ENCODE assay signal across 17 cellular contexts in genomic region chr20:47667531-47668312, GRCh38.
DNase-seq lines count a peak whose midpoint lies in the region; ATAC-seq and TF ChIP-seq lines count a peak whose summit lies in the region.
"Had no signal": no experiment of that assay in that cellular context is flagged by ENCODE, and none has a peak within 500 bp of the region (broad histone marks: within the 10 kb centered on the region; RNA-seq: fewer than 3 reads in every experiment).

No MANE protein-coding gene starts in this region.

- no peaks in the 10 kb centered on the region for H3K9me3 Mint-ChIP-seq in activated B cell treated with CpG ODN at 0.5 μM for 24 hours
- no peaks in the 10 kb centered on the region for H3K9me3 Mint-ChIP-seq in stimulated activated naive B cell treated with anti-CD40 and anti-IgM and Interleukin-4, amounts not matched to agents 10 μg/mL and 1 μg/mL and 100 μg/mL, for 72 hours
- H3K9me3 Mint-ChIP-seq: CD4-positive, CD25-positive, alpha-beta regulatory T cell had no signal

- intact Hi-C loops in activated B cell treated with CpG ODN at 0.5 μM for 24 hours (cut with micrococcal nuclease) = no loop called here

- peak; percentile 47 for DNase-seq in activated CD8-positive, alpha-beta memory T cell treated with anti-CD3 and anti-CD28 coated beads, Interleukin-2, amount 50 U/mL, for 48 hours
- no peak for DNase-seq in activated CD8-positive, alpha-beta memory T cell treated with anti-CD3 and anti-CD28 coated beads for 24 hours
- peak; percentile 34 for DNase-seq in H7
- DNase-seq in activated B cell treated with CpG ODN at 0.5 μM for 24 hours = no peak
- no peak for DNase-seq in stimulated activated naive B cell treated with anti-CD40 and anti-IgM and Interleukin-4, amounts not matched to agents 10 μg/mL and 1 μg/mL and 100 μg/mL, for 72 hours
- no peak for DNase-seq in WERI-Rb-1
- no peak for DNase-seq in dedifferentiated amniotic fluid mesenchymal stem cell (ENCODE audit: extremely low spot score)
- DNase-seq: CD4-positive, CD25-positive, alpha-beta regulatory T cell; DMS79 treated with DMSO at 0.1 percent for 48 hours; MG63; NCI-H1092 treated with DMSO at 0.1 percent for 48 hours; NCI-H1694; NCI-H345; NCI-H748 treated with DMSO at 0.1 percent for 48 hours; PC-9; SHP77 had no signal

- TF ChIP-seq CTCF in activated B cell treated with CpG ODN at 0.5 μM for 24 hours (IDR thresholded peaks at IDR 0.05) (no peak), WERI-Rb-1 (IDR thresholded peaks at IDR 0.05; ENCODE audit: low read depth, low read length) (no peak)

- H3K36me3 ChIP-seq in H7 (replicated peaks; ENCODE audit: control insufficient read depth, insufficient read depth, low read length) = no peaks in the 10 kb centered on the region
- H3K36me3 ChIP-seq in WERI-Rb-1 = no peaks in the 10 kb centered on the region
- H3K36me3 ChIP-seq: MG63 had no signal

- ATAC-seq in activated B cell treated with CpG ODN at 0.5 μM for 24 hours (ENCODE audit: low read depth) = no peak
- no peak for ATAC-seq in stimulated activated naive B cell treated with anti-CD40 and anti-IgM and Interleukin-4, amounts not matched to agents 10 μg/mL and 1 μg/mL and 100 μg/mL, for 72 hours (replicated peaks)
- ATAC-seq in GM21737 (IDR thresholded peaks at IDR 0.05; ENCODE audit: unreplicated experiment) = no peak

- H3K4me3 ChIP-seq in H7 (ENCODE audit: insufficient read depth, low read depth, low read length) = no peak overlapping the region
- H3K4me3 ChIP-seq in WERI-Rb-1 (ENCODE audit: low read depth, low read length) = no peak overlapping the region
- H3K4me3 ChIP-seq: MG63, PC-9 had no signal

- no peak overlapping the region for H3K4me3 Mint-ChIP-seq in activated B cell treated with CpG ODN at 0.5 μM for 24 hours
- peak overlapping the region in 1 of 2 donors; percentile 14 for H3K4me3 Mint-ChIP-seq in stimulated activated naive B cell treated with anti-CD40 and anti-IgM and Interleukin-4, amounts not matched to agents 10 μg/mL and 1 μg/mL and 100 μg/mL, for 72 hours

- H3K27me3 ChIP-seq in H7 (ENCODE audit: control insufficient read depth, insufficient read depth, low read length) (no peaks in the 10 kb centered on the region), WERI-Rb-1 (ENCODE audit: insufficient read depth, low read depth, severe bottlenecking) (no peaks in the 10 kb centered on the region)
- H3K27me3 ChIP-seq: MG63 had no signal

- no peak overlapping the region for H3K27ac ChIP-seq in WERI-Rb-1
- H3K27ac ChIP-seq: PC-9 had no signal

- H3K27ac Mint-ChIP-seq in activated B cell treated with CpG ODN at 0.5 μM for 24 hours = peak overlapping the region; percentile 20
- H3K27ac Mint-ChIP-seq in stimulated activated naive B cell treated with anti-CD40 and anti-IgM and Interleukin-4, amounts not matched to agents 10 μg/mL and 1 μg/mL and 100 μg/mL, for 72 hours = peak overlapping the region; percentile 47

- POLR2A ChIA-PET in activated B cell treated with CpG ODN at 0.5 μM for 24 hours (lab: Charles Lee) = interaction anchor here (1.4 kb wide), 1 partner anchor 9 kb away, joined by 6 read pairs; no protein-coding TSS in a partner anchor

- peaks cover 3% of the 10 kb centered on the region for H3K27me3 Mint-ChIP-seq in activated B cell treated with CpG ODN at 0.5 μM for 24 hours
- H3K27me3 Mint-ChIP-seq in stimulated activated naive B cell treated with anti-CD40 and anti-IgM and Interleukin-4, amounts not matched to agents 10 μg/mL and 1 μg/mL and 100 μg/mL, for 72 hours = peaks cover 0 to 3% of the 10 kb centered on the region in 2 donors
- H3K27me3 Mint-ChIP-seq: CD4-positive, CD25-positive, alpha-beta regulatory T cell had no signal

- no peaks in the 10 kb centered on the region for H3K9me3 ChIP-seq in WERI-Rb-1 (ENCODE audit: severe bottlenecking)
- H3K9me3 ChIP-seq: MG63 had no signal

- H3K36me3 Mint-ChIP-seq in activated B cell treated with CpG ODN at 0.5 μM for 24 hours (ENCODE audit: low read depth) = peaks cover 2% of the 10 kb centered on the region
- H3K36me3 Mint-ChIP-seq in stimulated activated naive B cell treated with anti-CD40 and anti-IgM and Interleukin-4, amounts not matched to agents 10 μg/mL and 1 μg/mL and 100 μg/mL, for 72 hours = peaks cover 20 to 37% of the 10 kb centered on the region in 2 donors

- CTCF ChIA-PET in activated B cell treated with CpG ODN at 0.5 μM for 24 hours (lab: Charles Lee) = interaction anchor here (1.3 kb wide), 1 partner anchor 953 kb away, joined by 4 read pairs; no protein-coding TSS in a partner anchor

- H3K4me1 Mint-ChIP-seq in activated B cell treated with CpG ODN at 0.5 μM for 24 hours = peaks cover 4% of the 10 kb centered on the region
- H3K4me1 Mint-ChIP-seq in stimulated activated naive B cell treated with anti-CD40 and anti-IgM and Interleukin-4, amounts not matched to agents 10 μg/mL and 1 μg/mL and 100 μg/mL, for 72 hours = peaks cover 22 to 29% of the 10 kb centered on the region in 2 donors

Comparison
In these comparisons a context has a peak if more than half of its experiments do, and no peak if none do; other contexts are left out.
1. DNase-seq: peak in activated CD8-positive, alpha-beta memory T cell treated with anti-CD3 and anti-CD28 coated beads, Interleukin-2, amount 50 U/mL, for 48 hours (single experiment) and H7 (single experiment); none in activated CD8-positive, alpha-beta memory T cell treated with anti-CD3 and anti-CD28 coated beads for 24 hours (single experiment), activated B cell treated with CpG ODN at 0.5 μM for 24 hours (single experiment), stimulated activated naive B cell treated with anti-CD40 and anti-IgM and Interleukin-4, amounts not matched to agents 10 μg/mL and 1 μg/mL and 100 μg/mL, for 72 hours (single experiment), WERI-Rb-1 (single experiment) and dedifferentiated amniotic fluid mesenchymal stem cell (single experiment).